Comparison of ENCODE assay signal across 1 cellular context in genomic region chr14:21258889-21259787, GRCh38.
TF ChIP-seq lines count a peak whose summit lies in the region.

No MANE protein-coding gene starts in this region.

TF ChIP-seq in HepG2, 621 proteins besides CTCF, POLR2A, EP300 and RAD21:
- TF ChIP-seq SSRP1 (CRISPR knock-in tag; IDR thresholded peaks at IDR 0.05) (peak; percentile 86; the same call in 1 of the 2 replicates), ZBTB34 (CRISPR knock-in tag; IDR thresholded peaks at IDR 0.05) (no peak), SOX6 (IDR thresholded peaks at IDR 0.05) (no peak), SOX6 (CRISPR knock-in tag; IDR thresholded peaks at IDR 0.05) (no peak), MIER2 (CRISPR knock-in tag; IDR thresholded peaks at IDR 0.05) (no peak), RBM22 (optimal IDR thresholded peaks at IDR 0.05; ENCODE audit: low read length) (peak; percentile 98), POLR2AphosphoS2 (IDR thresholded peaks at IDR 0.05; ENCODE audit: low read depth, low read length) (peak; percentile 54), MZF1 (CRISPR knock-in tag; IDR thresholded peaks at IDR 0.05; ENCODE audit: borderline replicate concordance) (no peak), ZNF354B (CRISPR knock-in tag; IDR thresholded peaks at IDR 0.05) (no peak), PBX2 (CRISPR knock-in tag; IDR thresholded peaks at IDR 0.05) (no peak), HNRNPLL (IDR thresholded peaks at IDR 0.05; ENCODE audit: low read depth, low read length, poor library complexity, severe bottlenecking) (no peak), HNRNPK (IDR thresholded peaks at IDR 0.05; ENCODE audit: low read depth, low read length, poor library complexity, severe bottlenecking) (peak; percentile 27), ATF1 (CRISPR knock-in tag; IDR thresholded peaks at IDR 0.05) (no peak), ZNF296 (CRISPR knock-in tag; conservative IDR thresholded peaks at IDR 0.05) (no peak), ZNF281 (CRISPR knock-in tag; IDR thresholded peaks at IDR 0.05; ENCODE audit: borderline replicate concordance) (no peak), RBFOX2 (IDR thresholded peaks at IDR 0.05; ENCODE audit: low read depth, low read length) (peak; percentile 74), MBD4 (IDR thresholded peaks at IDR 0.05; ENCODE audit: borderline replicate concordance, low read length) (peak; percentile 38), NCOR1 (IDR thresholded peaks at IDR 0.05; ENCODE audit: borderline replicate concordance, low read length) (no peak), ZBTB2 (CRISPR knock-in tag; IDR thresholded peaks at IDR 0.05; ENCODE audit: low read depth) (no peak), ZKSCAN1 (IDR thresholded peaks at IDR 0.05; ENCODE audit: low read length) (no peak), HIVEP1 (CRISPR knock-in tag; IDR thresholded peaks at IDR 0.05) (no peak), AGO2 (optimal IDR thresholded peaks at IDR 0.05; ENCODE audit: low read depth, low read length) (peak; percentile 76), SIX1 (CRISPR knock-in tag; IDR thresholded peaks at IDR 0.05; ENCODE audit: borderline replicate concordance) (no peak), KDM4B (CRISPR knock-in tag; IDR thresholded peaks at IDR 0.05) (no peak), GZF1 (CRISPR knock-in tag; IDR thresholded peaks at IDR 0.05) (no peak), SNAI1 (CRISPR knock-in tag; IDR thresholded peaks at IDR 0.05; ENCODE audit: borderline replicate concordance) (no peak), CBX5 (CRISPR knock-in tag; IDR thresholded peaks at IDR 0.05; ENCODE audit: borderline replicate concordance) (no peak), ZNF562 (CRISPR knock-in tag; IDR thresholded peaks at IDR 0.05; ENCODE audit: borderline replicate concordance) (no peak), GPN1 (CRISPR knock-in tag; IDR thresholded peaks at IDR 0.05; ENCODE audit: borderline replicate concordance) (no peak), KLF11 (CRISPR knock-in tag; IDR thresholded peaks at IDR 0.05) (no peak), SP140L (CRISPR knock-in tag; IDR thresholded peaks at IDR 0.05; ENCODE audit: borderline replicate concordance) (0 out of 2 replicates have a peak, but pooled peaks have one; percentile 10), ERF (CRISPR knock-in tag; IDR thresholded peaks at IDR 0.05) (no peak), ZNF224 (CRISPR knock-in tag; IDR thresholded peaks at IDR 0.05) (no peak), ZNF510 (CRISPR knock-in tag; IDR thresholded peaks at IDR 0.05; ENCODE audit: low read depth) (no peak), SAFB2 (CRISPR knock-in tag; IDR thresholded peaks at IDR 0.05; ENCODE audit: borderline replicate concordance, low read depth) (no peak), ZNF576 (CRISPR knock-in tag; IDR thresholded peaks at IDR 0.05) (no peak), BATF2 (CRISPR knock-in tag; IDR thresholded peaks at IDR 0.05) (no peak), ZNF589 (CRISPR knock-in tag; conservative IDR thresholded peaks at IDR 0.05) (no peak), ATF4 (CRISPR knock-in tag; IDR thresholded peaks at IDR 0.05) (peak in 1 of 2 experiments; percentile 44; a peak in 2 of 4 replicates), ZBTB7B (CRISPR knock-in tag; IDR thresholded peaks at IDR 0.05) (no peak), KLF9 (CRISPR knock-in tag; IDR thresholded peaks at IDR 0.05; ENCODE audit: low read depth) (no peak), POLR2G (IDR thresholded peaks at IDR 0.05; ENCODE audit: low read depth, low read length) (peak; percentile 61; the same call in 1 of the 2 replicates), PAF1 (CRISPR knock-in tag; IDR thresholded peaks at IDR 0.05) (peak; percentile 67; the same call in 1 of the 2 replicates), POLR2AphosphoS5 (IDR thresholded peaks at IDR 0.05; ENCODE audit: low read depth, low read length) (peak; percentile 50), ZFP37 (CRISPR knock-in tag; IDR thresholded peaks at IDR 0.05; ENCODE audit: borderline replicate concordance) (no peak), NRL (CRISPR knock-in tag; IDR thresholded peaks at IDR 0.05; ENCODE audit: borderline replicate concordance) (no peak), SNAPC5 (CRISPR knock-in tag; IDR thresholded peaks at IDR 0.05; ENCODE audit: borderline replicate concordance) (no peak), ZFP36L1 (CRISPR knock-in tag; IDR thresholded peaks at IDR 0.05) (no peak), GMEB1 (CRISPR knock-in tag; IDR thresholded peaks at IDR 0.05; ENCODE audit: borderline replicate concordance) (no peak), SATB2 (CRISPR knock-in tag; IDR thresholded peaks at IDR 0.05) (no peak)
